ENCODE assay signal across 18 cellular contexts in genomic region chr3:30619318-30619717, GRCh38. TPM values are rescaled to one million over a fixed set of nuclear protein-coding genes. Genes with fewer than 3 reads are reported as not detected.
DNase-seq lines count a peak whose midpoint lies in the region; ATAC-seq and TF ChIP-seq lines count a peak whose summit lies in the region.
"Had no signal": no experiment of that assay in that cellular context is flagged by ENCODE, and none has a peak within 500 bp of the region (broad histone marks: within the 10 kb centered on the region; RNA-seq: fewer than 3 reads in every experiment).

No MANE protein-coding gene starts in this region.

- no peaks in the 10 kb centered on the region for H3K9me3 Mint-ChIP-seq in T-helper 1 cell treated with Interleukin-12 subunit alpha and Interleukin-12 subunit beta and Interleukin-4 antibody, amounts not matched to agents 30 μg/mL and 1 μg/mL, for 36 hours
- no peaks in the 10 kb centered on the region for H3K9me3 Mint-ChIP-seq in CD4-positive, alpha-beta memory T cell
- H3K9me3 Mint-ChIP-seq in activated CD8-positive, alpha-beta T cell treated with anti-CD3 and anti-CD28 coated beads, Interleukin-2, amount 10 ng/mL, durations not matched to agents 7 days and 5 days (ENCODE audit: insufficient read depth) = no peaks in the 10 kb centered on the region
- peaks cover 0 to 6% (median 0%) of the 10 kb centered on the region in 7 donors for H3K9me3 Mint-ChIP-seq in naive B cell

- no peak for TF ChIP-seq CTCF in hepatocyte (IDR thresholded peaks at IDR 0.05; ENCODE audit: poor library complexity)

- POLR2A ChIA-PET in CD4-positive, alpha-beta memory T cell (lab: Charles Lee; ENCODE audit: partially characterized antibody) = interaction anchor here (1.4 to 18.1 kb wide), 7 partner anchors 11 to 46 kb away, joined by 4 to 290 read pairs (median 9); partner anchors contain the start of gene TGFBR2
- POLR2A ChIA-PET in activated CD8-positive, alpha-beta T cell treated with anti-CD3 and anti-CD28 coated beads, Interleukin-2, amount 10 ng/mL, durations not matched to agents 7 days and 5 days (lab: Charles Lee) = interaction anchor here (0.8 to 1.9 kb wide), 6 partner anchors 9 to 75 kb away, joined by 3 to 6 read pairs (median 4); no protein-coding TSS in a partner anchor

- peak overlapping the region; percentile 69 for H3K4me3 Mint-ChIP-seq in T-helper 1 cell treated with Interleukin-12 subunit alpha and Interleukin-12 subunit beta and Interleukin-4 antibody, amounts not matched to agents 30 μg/mL and 1 μg/mL, for 36 hours
- peak overlapping the region; percentile 10 to 83 (median 76) for H3K4me3 Mint-ChIP-seq in CD4-positive, alpha-beta memory T cell
- H3K4me3 Mint-ChIP-seq in activated CD8-positive, alpha-beta T cell treated with anti-CD3 and anti-CD28 coated beads, Interleukin-2, amount 10 ng/mL, durations not matched to agents 7 days and 5 days = peak overlapping the region; percentile 59
- peak overlapping the region; percentile 66 to 91 (median 82) for H3K4me3 Mint-ChIP-seq in naive B cell

- no peak for ATAC-seq in activated CD8-positive, alpha-beta T cell treated with anti-CD3 and anti-CD28 coated beads, Interleukin-2, amount 10 ng/mL, durations not matched to agents 7 days and 5 days
- ATAC-seq in naive B cell (ENCODE audit: low read depth in 2 of 2) = no peak
- ATAC-seq in left colon = no peak
- ATAC-seq: GM12878, K562, SK-N-SH treated with all-trans-retinoic acid at 6 μM for 48 hours had no signal

- intact Hi-C loops in CD4-positive, alpha-beta memory T cell (cut with micrococcal nuclease) = no loop called here
- intact Hi-C loops in left colon (cut with DNase I, micrococcal nuclease) = no loop called here

- no peaks in the 10 kb centered on the region for H3K27me3 ChIP-seq in CD4-positive, alpha-beta memory T cell (ENCODE audit: insufficient read depth, low read length)
- no peaks in the 10 kb centered on the region for H3K27me3 ChIP-seq in hepatocyte
- H3K27me3 ChIP-seq: thyroid gland had no signal

- H3K4me3 ChIP-seq in CD4-positive, alpha-beta memory T cell (ENCODE audit: low read length in 2 of 2) = peak overlapping the region in 1 of 2 donors; percentile 24
- no peak overlapping the region for H3K4me3 ChIP-seq in hepatocyte
- H3K4me3 ChIP-seq: GM12878, K562, thyroid gland had no signal

- H3K9me2 ChIP-seq in hepatocyte (replicated peaks; ENCODE audit: insufficient read depth) = no peaks in the 10 kb centered on the region

- CTCF ChIA-PET in CD4-positive, alpha-beta memory T cell (lab: Charles Lee; ENCODE audit: partially characterized antibody) = interaction anchor here (1.0 to 5.6 kb wide), 4 partner anchors 10 to 29 kb away, joined by 3 to 32 read pairs (median 7); partner anchors contain the start of gene TGFBR2
- CTCF ChIA-PET in activated CD8-positive, alpha-beta T cell treated with anti-CD3 and anti-CD28 coated beads, Interleukin-2, amount 10 ng/mL, durations not matched to agents 7 days and 5 days (lab: Charles Lee) = interaction anchor here (1.5 to 11.3 kb wide), 2 partner anchors 11 kb away, joined by 4 to 91 read pairs; no protein-coding TSS in a partner anchor

- no peak overlapping the region for H3K4me2 ChIP-seq in hepatocyte

- H2AFZ ChIP-seq in hepatocyte = no peak overlapping the region

- no peaks in the 10 kb centered on the region for H3K36me3 ChIP-seq in CD4-positive, alpha-beta memory T cell (ENCODE audit: insufficient read depth, low read length)
- no peaks in the 10 kb centered on the region for H3K36me3 ChIP-seq in hepatocyte (replicated peaks; ENCODE audit: insufficient read depth, low read depth)
- H3K36me3 ChIP-seq: thyroid gland had no signal

- peaks cover 98% of the 10 kb centered on the region for H3K79me2 ChIP-seq in hepatocyte

- H3K4me1 Mint-ChIP-seq in T-helper 1 cell treated with Interleukin-12 subunit alpha and Interleukin-12 subunit beta and Interleukin-4 antibody, amounts not matched to agents 30 μg/mL and 1 μg/mL, for 36 hours (ENCODE audit: low read depth) = peaks cover 78% of the 10 kb centered on the region
- H3K4me1 Mint-ChIP-seq in CD4-positive, alpha-beta memory T cell = peaks cover 79 to 99% (median 89%) of the 10 kb centered on the region in 4 donors
- peaks cover 94% of the 10 kb centered on the region for H3K4me1 Mint-ChIP-seq in activated CD8-positive, alpha-beta T cell treated with anti-CD3 and anti-CD28 coated beads, Interleukin-2, amount 10 ng/mL, durations not matched to agents 7 days and 5 days (ENCODE audit: low read depth)
- H3K4me1 Mint-ChIP-seq in naive B cell = peaks cover 79 to 99% (median 98%) of the 10 kb centered on the region in 3 donors

- DNase-seq in T-helper 1 cell (no peak), naive B cell (no peak), DMS 273 (lab: John Stamatoyannopoulos, UW; ENCODE audit: unreplicated experiment) (no peak), left colon (no peak), hepatocyte (ENCODE audit: low spot score) (no peak)
- DNase-seq in CD4-positive, alpha-beta memory T cell = no peak
- no peak for DNase-seq in activated CD8-positive, alpha-beta T cell treated with anti-CD3 and anti-CD28 coated beads, Interleukin-2, amount 10 ng/mL, durations not matched to agents 7 days and 5 days
- DNase-seq: HCEC 1CT; head of caudate nucleus; NCI-H1048; NCI-H2107; stimulated activated CD4-positive, alpha-beta T cell treated with anti-CD3 and anti-CD28 coated beads, Interleukin-2, amount 100 ng/mL, for 24 hours; thyroid gland had no signal

- H3K27ac ChIP-seq in CD4-positive, alpha-beta memory T cell (ENCODE audit: low read depth, low read length) = peak overlapping the region; percentile 40
- H3K27ac ChIP-seq in hepatocyte = no peak overlapping the region
- H3K27ac ChIP-seq: 22Rv1, thyroid gland had no signal

- H3K27ac Mint-ChIP-seq in T-helper 1 cell treated with Interleukin-12 subunit alpha and Interleukin-12 subunit beta and Interleukin-4 antibody, amounts not matched to agents 30 μg/mL and 1 μg/mL, for 36 hours = peak overlapping the region; percentile 85
- peak overlapping the region; percentile 74 to 97 (median 92) for H3K27ac Mint-ChIP-seq in CD4-positive, alpha-beta memory T cell
- H3K27ac Mint-ChIP-seq in activated CD8-positive, alpha-beta T cell treated with anti-CD3 and anti-CD28 coated beads, Interleukin-2, amount 10 ng/mL, durations not matched to agents 7 days and 5 days = peak overlapping the region; percentile 88
- H3K27ac Mint-ChIP-seq in naive B cell = peak overlapping the region in 4 of 6 donors; percentile 94 to 100 (median 96)

- H4K20me1 ChIP-seq in hepatocyte (ENCODE audit: insufficient read depth, poor library complexity, severe bottlenecking) = peaks cover 23% of the 10 kb centered on the region

- H3K4me1 ChIP-seq in CD4-positive, alpha-beta memory T cell (ENCODE audit: insufficient read depth, low read length) = peaks cover 98% of the 10 kb centered on the region
- peaks cover 10% of the 10 kb centered on the region for H3K4me1 ChIP-seq in hepatocyte (ENCODE audit: insufficient read depth)

- no peaks in the 10 kb centered on the region for H3K9me3 ChIP-seq in CD4-positive, alpha-beta memory T cell (ENCODE audit: control insufficient read depth in 1 of 2, low read length in 2 of 2)
- H3K9me3 ChIP-seq in hepatocyte (ENCODE audit: low read depth) = no peaks in the 10 kb centered on the region
- H3K9me3 ChIP-seq: thyroid gland had no signal

- no peaks in the 10 kb centered on the region for H3K27me3 Mint-ChIP-seq in T-helper 1 cell treated with Interleukin-12 subunit alpha and Interleukin-12 subunit beta and Interleukin-4 antibody, amounts not matched to agents 30 μg/mL and 1 μg/mL, for 36 hours (ENCODE audit: low read depth)
- no peaks in the 10 kb centered on the region for H3K27me3 Mint-ChIP-seq in CD4-positive, alpha-beta memory T cell
- no peaks in the 10 kb centered on the region for H3K27me3 Mint-ChIP-seq in activated CD8-positive, alpha-beta T cell treated with anti-CD3 and anti-CD28 coated beads, Interleukin-2, amount 10 ng/mL, durations not matched to agents 7 days and 5 days (ENCODE audit: low read depth)
- no peaks in the 10 kb centered on the region for H3K27me3 Mint-ChIP-seq in naive B cell

- 100% methylated on average over 1 of the region's 1 CpG for WGBS in hepatocyte (ENCODE audit: low lambda C conversion rate, missing lambda C conversion rate)

- H3K36me3 Mint-ChIP-seq in T-helper 1 cell treated with Interleukin-12 subunit alpha and Interleukin-12 subunit beta and Interleukin-4 antibody, amounts not matched to agents 30 μg/mL and 1 μg/mL, for 36 hours (ENCODE audit: low read depth) = peaks cover 37% of the 10 kb centered on the region
- peaks cover 31 to 47% of the 10 kb centered on the region in 2 donors for H3K36me3 Mint-ChIP-seq in CD4-positive, alpha-beta memory T cell
- peaks cover 73% of the 10 kb centered on the region for H3K36me3 Mint-ChIP-seq in activated CD8-positive, alpha-beta T cell treated with anti-CD3 and anti-CD28 coated beads, Interleukin-2, amount 10 ng/mL, durations not matched to agents 7 days and 5 days (ENCODE audit: low read depth)
- H3K36me3 Mint-ChIP-seq in naive B cell = peaks cover 16 to 29% of the 10 kb centered on the region in 2 donors

RNA-seq across cellular contexts. Expression of gene TGFBR2, which starts 12.9 kb away (rescaled TPM):
- total RNA-seq in CD4-positive, alpha-beta memory T cell = 100 to 1,000 TPM; 110 TPM
- polyA plus RNA-seq in CD4-positive, alpha-beta memory T cell = 100 to 1,000 TPM in 1 of 2 donors, 10 to 100 TPM in 1; 58.7 to 110 TPM
- 10 to 100 TPM; 62.7 to 64.5 TPM for total RNA-seq in activated CD8-positive, alpha-beta T cell treated with anti-CD3 and anti-CD28 coated beads, Interleukin-2, amount 10 ng/mL, durations not matched to agents 7 days and 5 days
- polyA plus RNA-seq in naive B cell (ENCODE audit: low read depth in 6 of 6) = 100 to 1,000 TPM in 5 of 6 donors, 10 to 100 TPM in 1; 99.4 to 169 (median 116) TPM
- total RNA-seq in left colon = 10 to 100 TPM; 43.0 to 57.6 TPM
- total RNA-seq in hepatocyte = 50.5 and 52.8 TPM in 2 replicates
- polyA plus RNA-seq in hepatocyte = 30.2 and 42.2 TPM in 2 replicates
